ENCODE assay signal across 8 cellular contexts in the genomic region with DNA sequence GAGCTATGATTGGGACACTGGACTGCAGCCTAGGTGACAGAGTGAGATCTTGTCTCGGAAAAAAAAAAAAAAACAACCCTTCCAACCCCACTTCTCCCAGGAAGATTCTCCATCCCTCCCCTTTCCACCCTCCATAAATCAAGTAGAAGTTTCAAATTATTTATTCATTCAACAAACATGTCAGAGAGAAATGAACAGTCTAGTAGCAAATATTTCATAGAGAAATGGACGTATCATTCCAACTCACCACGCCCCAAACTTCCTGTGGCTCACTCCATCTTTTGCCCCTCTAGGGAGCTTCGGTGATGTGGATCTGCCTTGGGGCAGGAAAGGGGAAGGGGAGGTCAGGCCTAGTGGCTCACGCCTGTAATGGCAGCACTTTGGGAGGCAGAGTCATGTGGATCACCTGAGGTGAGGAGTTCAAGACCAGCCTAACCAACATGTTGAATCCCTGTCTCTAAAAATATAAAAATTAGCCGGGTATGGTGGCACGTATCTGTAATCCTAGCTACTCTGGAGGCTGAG. TPM values are rescaled to one million over a fixed set of nuclear protein-coding genes. Genes with fewer than 3 reads are reported as not detected.
A peak's percentile ranks its signal among the peaks of the same experiment; 100 is the strongest.
DNase-seq lines count a peak whose midpoint lies in the region; ATAC-seq and TF ChIP-seq lines count a peak whose summit lies in the region.

No MANE protein-coding gene starts in this region.

- peak overlapping the region; percentile 87 for H3K4me3 ChIP-seq in Caco-2 (ENCODE audit: low read depth, low read length)
- peak overlapping the region; percentile 83 for H3K4me3 ChIP-seq in OCI-LY1 (ENCODE audit: low read depth, low read length, poor library complexity, severe bottlenecking)
- H3K4me3 ChIP-seq in neutrophil (ENCODE audit: low read depth in 1 of 2, low read length in 1 of 2), result peak overlapping the region; percentile 91 to 99

- peaks cover 20% of the 10 kb centered on the region for H3K4me1 Mint-ChIP-seq in Caco-2 (ENCODE audit: low read depth, unreplicated experiment)
- peaks cover 21 to 30% of the 10 kb centered on the region in 2 donors for H3K4me1 Mint-ChIP-seq in effector memory CD8-positive, alpha-beta T cell (ENCODE audit: low read depth in 2 of 2)

- CTCF ChIA-PET in Caco-2 (lab: Charles Lee), result interaction anchor here (0.7 kb wide), 1 partner anchor 30 kb away, joined by 4 read pairs; no protein-coding TSS in a partner anchor

- no peaks in the 10 kb centered on the region for H3K27me3 Mint-ChIP-seq in Caco-2 (ENCODE audit: insufficient read depth, unreplicated experiment)
- no peaks in the 10 kb centered on the region for H3K27me3 Mint-ChIP-seq in effector memory CD8-positive, alpha-beta T cell

- H3K36me3 Mint-ChIP-seq in Caco-2 (ENCODE audit: insufficient read depth, unreplicated experiment), result peaks cover 54% of the 10 kb centered on the region
- peaks cover 27% of the 10 kb centered on the region for H3K36me3 Mint-ChIP-seq in effector memory CD8-positive, alpha-beta T cell (ENCODE audit: insufficient read depth)

- no peak for ATAC-seq in effector memory CD8-positive, alpha-beta T cell (replicated peaks)
- ATAC-seq in HG02571 (IDR thresholded peaks at IDR 0.05; ENCODE audit: unreplicated experiment), result no peak

- H3K4me2 ChIP-seq in OCI-LY1 (ENCODE audit: low read length), result peak overlapping the region; percentile 96

- no peak overlapping the region; the same call in 1 of the 2 replicates for H2AFZ ChIP-seq in OCI-LY1 (ENCODE audit: low read length)

- H3K27ac Mint-ChIP-seq in Caco-2 (ENCODE audit: unreplicated experiment), result peak overlapping the region; percentile 90
- H3K27ac Mint-ChIP-seq in effector memory CD8-positive, alpha-beta T cell, result peak overlapping the region; percentile 79 to 85

- H3K9ac ChIP-seq in OCI-LY1 (ENCODE audit: low read length), result peak overlapping the region; percentile 86

- TSS peak; percentile 39 for BruUV-seq in Caco-2 (replicated peaks; lab: Mats Ljungman, UMichigan)

- H3K4me1 ChIP-seq in Caco-2 (peaks cover 27% of the 10 kb centered on the region), OCI-LY1 (ENCODE audit: insufficient read depth, low read length, severe bottlenecking) (peaks cover 46% of the 10 kb centered on the region), neutrophil (ENCODE audit: control insufficient read depth in 1 of 2, insufficient read depth in 1 of 2, low read depth in 1 of 2, low read length in 1 of 2) (peaks cover 45 to 49% of the 10 kb centered on the region in 2 experiments)

- H4K20me1 ChIP-seq in OCI-LY1 (ENCODE audit: insufficient read depth, low read length), result no peaks in the 10 kb centered on the region

- H3K4me3 Mint-ChIP-seq in Caco-2 (ENCODE audit: unreplicated experiment), result peak overlapping the region; percentile 79
- H3K4me3 Mint-ChIP-seq in effector memory CD8-positive, alpha-beta T cell, result peak overlapping the region; percentile 74 to 83

- H3K79me2 ChIP-seq in OCI-LY1 (ENCODE audit: insufficient read depth, low read length), result no peaks in the 10 kb centered on the region

- DNase-seq in Caco-2, result no peak
- DNase-seq in effector memory CD8-positive, alpha-beta T cell, result no peak
- no peak for DNase-seq in NCI-H82 treated with DMSO at 0.1 percent for 48 hours (lab: John Stamatoyannopoulos, UW; ENCODE audit: unreplicated experiment)
- DNase-seq in DMS153 treated with DMSO at 0.1 percent for 48 hours (lab: John Stamatoyannopoulos, UW; ENCODE audit: unreplicated experiment), result no peak
- no peak for DNase-seq in midbrain (lab: John Stamatoyannopoulos, UW)

- H3K9me3 ChIP-seq in Caco-2, result no peaks in the 10 kb centered on the region
- H3K9me3 ChIP-seq in OCI-LY1 (ENCODE audit: low read length), result no peaks in the 10 kb centered on the region
- H3K9me3 ChIP-seq in neutrophil, result no peaks in the 10 kb centered on the region

- no peaks in the 10 kb centered on the region for H3K9me2 ChIP-seq in OCI-LY1 (ENCODE audit: low read depth, low read length)

- H3K27me3 ChIP-seq in Caco-2 (replicated peaks; ENCODE audit: control insufficient read depth, insufficient read depth, low read length) (no peaks in the 10 kb centered on the region), OCI-LY1 (ENCODE audit: insufficient read depth, low read length) (peaks cover 4% of the 10 kb centered on the region; the same call in 1 of the 2 replicates), neutrophil (peaks cover 17% of the 10 kb centered on the region)

- H3K9me3 Mint-ChIP-seq in Caco-2 (ENCODE audit: unreplicated experiment), result no peaks in the 10 kb centered on the region
- no peaks in the 10 kb centered on the region for H3K9me3 Mint-ChIP-seq in effector memory CD8-positive, alpha-beta T cell

- TF ChIP-seq CTCF in Caco-2 (IDR thresholded peaks at IDR 0.05; ENCODE audit: insufficient read depth in 1 of 2, low read depth in 1 of 2, low read length in 1 of 2, severe bottlenecking in 1 of 2, unreplicated experiment in 1 of 2) (no peak), OCI-LY1 (IDR thresholded peaks at IDR 0.05; ENCODE audit: low read length) (no peak; the same call in 1 of the 2 replicates), neutrophil (IDR thresholded peaks at IDR 0.05) (peak; percentile 48)

- H3K36me3 ChIP-seq in Caco-2 (ENCODE audit: control insufficient read depth, insufficient read depth, low read length) (no peaks in the 10 kb centered on the region; the same call in 1 of the 2 replicates), OCI-LY1 (ENCODE audit: insufficient read depth, low read length) (peaks cover 30% of the 10 kb centered on the region), neutrophil (peaks cover 37% of the 10 kb centered on the region)

- POLR2A ChIA-PET in Caco-2 (lab: Charles Lee), result interaction anchor here (1.6 kb wide), 1 partner anchor 10 kb away, joined by 7 read pairs; a partner anchor contains a TSS

- intact Hi-C loops in Caco-2 (cut with micrococcal nuclease; ENCODE audit: unreplicated experiment), result no loop called here

- no peaks in the 10 kb centered on the region for H3F3A ChIP-seq in OCI-LY1 (ENCODE audit: insufficient read depth, low read length)

- H3K27ac ChIP-seq in OCI-LY1 (ENCODE audit: low read depth, low read length, poor library complexity, severe bottlenecking), result no peak overlapping the region
- peak overlapping the region; percentile 86 for H3K27ac ChIP-seq in neutrophil

RNA-seq across cellular contexts. Expression of a gene that starts 0.6 kb away (rescaled TPM):
- 23.2 and 23.5 TPM in 2 replicates for total RNA-seq in Caco-2 (2022)

RNA-seq across cellular contexts. Expression of a gene that starts 9.3 kb away (rescaled TPM):
- 0.56 and 0.88 TPM in 2 replicates for total RNA-seq in Caco-2 (2022)

RNA-seq across cellular contexts. Expression of a gene that starts 10.4 kb away (rescaled TPM):
- total RNA-seq in Caco-2 (2022), result 107 and 110 TPM in 2 replicates

RNA-seq across cellular contexts. Expression of a gene that starts 18.0 kb away (rescaled TPM):
- total RNA-seq in Caco-2 (2022), result 5.0 and 9.7 TPM in 2 replicates

RNA-seq across cellular contexts. Expression of a gene that starts 18.6 kb away (rescaled TPM):
- 1.3 TPM in 2 replicates for total RNA-seq in Caco-2 (2022)
